Comparison of ENCODE assay signal across 17 cellular contexts in the genomic region with DNA sequence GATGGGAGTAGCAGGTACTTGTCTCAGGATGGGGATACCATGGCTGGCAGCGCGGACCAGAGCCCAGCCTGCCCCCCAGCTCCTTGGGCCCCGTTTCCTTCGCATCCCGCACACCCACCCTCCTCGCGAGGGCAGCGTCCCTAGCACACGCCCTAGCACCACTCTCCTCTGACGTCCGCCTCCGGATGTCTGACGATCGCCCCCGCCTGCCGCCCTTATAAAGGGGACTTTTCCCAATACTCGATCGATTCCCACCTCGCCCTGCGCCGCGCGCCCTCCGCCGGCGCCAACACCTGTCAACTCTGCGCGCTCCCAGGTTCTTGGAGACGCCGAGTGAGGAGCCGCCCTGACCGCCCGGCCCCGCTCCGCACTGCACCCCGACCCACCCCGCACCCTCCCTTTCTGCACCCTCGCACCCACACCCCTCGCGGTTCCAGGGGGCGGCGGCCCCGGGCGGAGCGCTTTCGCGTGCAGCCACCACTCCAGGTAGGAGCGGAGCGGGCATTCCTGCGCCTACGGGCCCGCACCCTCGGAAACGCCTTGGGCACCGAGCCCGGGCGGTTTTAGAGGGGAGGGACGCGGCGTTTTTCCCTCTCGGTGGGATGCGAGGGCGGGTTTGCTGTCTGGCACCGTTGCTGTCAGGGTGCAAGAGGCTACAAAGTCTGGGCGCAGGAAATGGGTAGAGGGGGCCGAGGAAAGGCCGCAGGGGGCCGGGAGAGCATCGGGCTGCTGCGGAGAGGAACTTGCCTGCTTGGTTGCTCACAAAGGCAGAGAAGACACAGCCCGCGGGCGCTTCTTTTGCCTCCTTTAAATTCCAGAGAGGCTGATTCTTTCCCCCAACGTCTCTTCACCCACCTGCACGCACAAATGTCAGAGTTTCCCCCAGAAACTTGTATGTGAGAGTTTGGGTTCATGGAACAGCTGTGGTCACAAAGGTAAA. TPM values are rescaled to one million over a fixed set of nuclear protein-coding genes. Genes with fewer than 3 reads are reported as not detected.
A peak's percentile ranks its signal among the peaks of the same experiment; 100 is the strongest.
DNase-seq lines count a peak whose midpoint lies in the region; ATAC-seq and TF ChIP-seq lines count a peak whose summit lies in the region.
"Had no signal": no experiment of that assay in that cellular context is flagged by ENCODE, and none has a peak within 500 bp of the region (broad histone marks: within the 10 kb centered on the region; RNA-seq: fewer than 3 reads in every experiment).

A gene (plus strand): TSS at position 247 of the 940 bp plus-strand sequence. CDS start 1,632 bp downstream, outside the sequence.

- intact Hi-C loops in Panc1 (cut with micrococcal nuclease; ENCODE audit: unreplicated experiment) (no loop called here), posterior vena cava (cut with DNase I) (no loop called here)

- H3K36me3 ChIP-seq in ES-I3 (ENCODE audit: insufficient read depth, low read length) (no peaks in the 10 kb centered on the region), Panc1 (ENCODE audit: control insufficient read depth, insufficient read depth, low read length) (no peaks in the 10 kb centered on the region), iPS-18a (ENCODE audit: control insufficient read depth, low read depth, low read length) (no peaks in the 10 kb centered on the region)
- H3K36me3 ChIP-seq: BE2C, breast epithelium had no signal

- POLR2A ChIA-PET in Panc1 (lab: Charles Lee): no interaction called here

- CTCF ChIA-PET in Panc1 (lab: Charles Lee): no interaction called here
- CTCF ChIA-PET in activated CD8-positive, alpha-beta memory T cell treated with anti-CD3 and anti-CD28 coated beads, Interleukin-2, amount 10 ng/mL, durations not matched to agents 7 days and 5 days (lab: Charles Lee): no interaction called here

- H3K9ac ChIP-seq in ES-I3 (ENCODE audit: low read depth, low read length): peak within 1 kb of the TSS; percentile 57; the same call in 1 of the 2 replicates
- no peak within 1 kb of the TSS for H3K9ac ChIP-seq in iPS-18a (ENCODE audit: low read length)
- H3K9ac ChIP-seq: GM23248 had no signal

- H3K9me3 ChIP-seq in ES-I3 (ENCODE audit: control insufficient read depth, insufficient read depth, low read length): no peaks in the 10 kb centered on the region
- no peaks in the 10 kb centered on the region for H3K9me3 ChIP-seq in Panc1 (ENCODE audit: control insufficient read depth, insufficient read depth, low read depth, low read length)
- no peaks in the 10 kb centered on the region for H3K9me3 ChIP-seq in iPS-18a (ENCODE audit: control insufficient read depth, low read depth, low read length)
- H3K9me3 ChIP-seq: BE2C, breast epithelium had no signal

- no peak within 1 kb of the TSS for H3K27ac Mint-ChIP-seq in activated CD8-positive, alpha-beta memory T cell treated with anti-CD3 and anti-CD28 coated beads, Interleukin-2, amount 10 ng/mL, durations not matched to agents 7 days and 5 days

- DNase-seq in Panc1 (ENCODE audit: low read depth, low spot score) (no peak), posterior vena cava (ENCODE audit: low spot score) (peak; percentile 73), NOMO-1 treated with DMSO at 0.1 percent for 48 hours (lab: John Stamatoyannopoulos, UW; ENCODE audit: unreplicated experiment) (no peak), GM19240 (ENCODE audit: insufficient read length, low spot score) (no peak)
- DNase-seq in activated CD8-positive, alpha-beta memory T cell treated with anti-CD3 and anti-CD28 coated beads, Interleukin-2, amount 10 ng/mL, durations not matched to agents 7 days and 5 days: no peak
- DNase-seq: activated CD4-positive, alpha-beta T cell treated with anti-CD3 and anti-CD28 coated beads, Interleukin-2, amount 50 U/mL, for 48 hours; BE2C; GM23248; NCI-H446 treated with DMSO at 0.1 percent for 48 hours; stimulated activated CD4-positive, alpha-beta T cell treated with anti-CD3 and anti-CD28 coated beads, Interleukin-2, amount 100 ng/mL, for 24 hours had no signal

- H3K27ac ChIP-seq in Panc1 (ENCODE audit: low read length) (no peak within 1 kb of the TSS), iPS-18a (ENCODE audit: low read length) (no peak within 1 kb of the TSS)
- H3K27ac ChIP-seq: breast epithelium, GM23248 had no signal

- TF ChIP-seq CTCF in Panc1 (IDR thresholded peaks at IDR 0.05): no peak

- H3K4me3 ChIP-seq in Panc1 (ENCODE audit: low read depth in 2 of 2, low read length in 2 of 2): peak within 1 kb of the TSS; percentile 12 to 17
- H3K4me3 ChIP-seq in iPS-18a (ENCODE audit: low read length): peak within 1 kb of the TSS; percentile 60
- H3K4me3 ChIP-seq: GM23248 had no signal

- peaks cover 21% of the 10 kb centered on the region for H3K27me3 Mint-ChIP-seq in activated CD8-positive, alpha-beta memory T cell treated with anti-CD3 and anti-CD28 coated beads, Interleukin-2, amount 10 ng/mL, durations not matched to agents 7 days and 5 days

- H3K9me3 Mint-ChIP-seq in activated CD8-positive, alpha-beta memory T cell treated with anti-CD3 and anti-CD28 coated beads, Interleukin-2, amount 10 ng/mL, durations not matched to agents 7 days and 5 days (ENCODE audit: low read depth): no peaks in the 10 kb centered on the region

- H3K36me3 Mint-ChIP-seq in activated CD8-positive, alpha-beta memory T cell treated with anti-CD3 and anti-CD28 coated beads, Interleukin-2, amount 10 ng/mL, durations not matched to agents 7 days and 5 days: no peaks in the 10 kb centered on the region

- no peak for ATAC-seq in Panc1
- no peak for ATAC-seq in activated CD8-positive, alpha-beta memory T cell treated with anti-CD3 and anti-CD28 coated beads, Interleukin-2, amount 10 ng/mL, durations not matched to agents 7 days and 5 days
- no peak for ATAC-seq in HG02763 (IDR thresholded peaks at IDR 0.05; ENCODE audit: unreplicated experiment)

- BruUV-seq in Panc1 (replicated peaks; lab: Mats Ljungman, UMichigan): no TSS peak

- in situ Hi-C loops in Panc1 (cut with HindIII; ENCODE audit: low pct_unique_long_range_greater_than_20kb, low sequenced_read_pairs): no loop called here

- H3K4me3 Mint-ChIP-seq in activated CD8-positive, alpha-beta memory T cell treated with anti-CD3 and anti-CD28 coated beads, Interleukin-2, amount 10 ng/mL, durations not matched to agents 7 days and 5 days: no peak within 1 kb of the TSS

- H3K27me3 ChIP-seq in Panc1 (ENCODE audit: control insufficient read depth, insufficient read depth, low read length) (peaks cover 15% of the 10 kb centered on the region), iPS-18a (ENCODE audit: control insufficient read depth, insufficient read depth, low read length) (peaks cover 25% of the 10 kb centered on the region)
- H3K27me3 ChIP-seq: BE2C had no signal

- H3K4me1 Mint-ChIP-seq in activated CD8-positive, alpha-beta memory T cell treated with anti-CD3 and anti-CD28 coated beads, Interleukin-2, amount 10 ng/mL, durations not matched to agents 7 days and 5 days: no peaks in the 10 kb centered on the region

- H3K4me1 ChIP-seq in ES-I3 (ENCODE audit: insufficient read depth, low read length) (no peaks in the 10 kb centered on the region), Panc1 (ENCODE audit: control insufficient read depth, insufficient read depth, low read length) (0 out of 2 replicates have a peak, but pooled peaks cover 3% of the 10 kb centered on the region), iPS-18a (ENCODE audit: control insufficient read depth, low read depth, low read length) (no peaks in the 10 kb centered on the region)
- H3K4me1 ChIP-seq: BE2C, breast epithelium had no signal

RNA-seq across cellular contexts. Expression of the gene that starts here (rescaled TPM):
- not detected for total RNA-seq in Panc1 (2021; ENCODE audit: unreplicated experiment)
- not detected for polyA plus RNA-seq in Panc1 (2012; ENCODE audit: insufficient read length)
- under 1 TPM in 1 of 2 donors, not detected in 1; 0.05 TPM for total RNA-seq in posterior vena cava
- total RNA-seq in activated CD8-positive, alpha-beta memory T cell treated with anti-CD3 and anti-CD28 coated beads, Interleukin-2, amount 10 ng/mL, durations not matched to agents 7 days and 5 days: not detected
- total RNA-seq: GM23248; mesenteric fat pad; RPMI7951; T-helper 2 cell treated with Interferon-gamma antibody and Interleukin-4, amounts not matched to agents 100 ng/mL and 5 ng/mL, for 36 hours had no signal
- polyA plus RNA-seq: GM23248 had no signal

Comparison
In these comparisons a context has a peak if more than half of its experiments do, and no peak if none do; other contexts are left out.
1. Peak in DNase-seq in posterior vena cava; RNA of the gene not detected or under 1 TPM.